8 cellular contexts compared by ENCODE assay signal in the genomic region with DNA sequence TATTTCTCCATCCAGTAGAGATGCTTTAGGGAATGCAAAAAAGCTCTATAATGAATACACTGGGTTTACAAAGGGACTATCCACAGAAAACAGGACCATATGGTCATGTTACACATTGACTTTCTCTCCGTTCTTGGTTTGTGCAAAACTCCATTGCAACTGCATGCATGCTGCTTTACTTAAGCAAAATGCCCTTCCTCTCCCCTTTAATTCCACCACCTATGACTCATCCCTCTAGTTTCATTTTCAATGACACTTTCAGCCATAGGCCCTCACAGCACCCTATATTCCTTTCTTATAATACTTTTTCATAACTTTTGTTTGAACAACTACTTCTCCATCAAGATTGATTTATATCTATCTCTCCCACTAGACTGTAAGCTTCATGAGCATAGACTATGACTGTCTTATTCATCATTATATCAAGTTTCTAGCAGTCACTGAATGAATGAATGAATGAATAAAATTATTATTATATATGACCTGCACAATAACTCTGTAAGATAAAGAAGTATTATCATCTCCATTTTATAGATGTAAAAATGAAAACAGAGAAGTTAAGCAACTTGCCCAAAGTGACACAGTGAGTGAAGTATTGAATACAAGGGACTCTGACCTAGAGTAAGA.
DNase-seq lines count a peak whose midpoint lies in the region; ATAC-seq, FAIRE-seq and TF ChIP-seq lines count a peak whose summit lies in the region.

No MANE protein-coding gene starts in this region.

- H3K79me2 ChIP-seq in HepG2 (ENCODE audit: insufficient read depth, low read length): no peaks in the 10 kb centered on the region

- H3K4me1 ChIP-seq in HepG2 (ENCODE audit: insufficient read depth, low read length) (peaks cover 39% of the 10 kb centered on the region), testis (no peaks in the 10 kb centered on the region), gastroesophageal sphincter (no peaks in the 10 kb centered on the region)

- H3K4me1 Mint-ChIP-seq in progenitor cell of endocrine pancreas (ENCODE audit: low read depth): peaks cover 33% of the 10 kb centered on the region

- DNase-seq in NOMO-1 treated with dmso at 0.1 percent for 144 hours (lab: John Stamatoyannopoulos, UW; ENCODE audit: unreplicated experiment): peak; percentile 57
- peak; percentile 47 for DNase-seq in HepG2 (ENCODE audit: low spot score)
- DNase-seq in progenitor cell of endocrine pancreas (ENCODE audit: low spot score, unreplicated experiment): no peak
- no peak for DNase-seq in testis
- DNase-seq in substantia nigra (lab: John Stamatoyannopoulos, UW): no peak

- H3K9ac ChIP-seq in HepG2 (ENCODE audit: insufficient read depth, low read depth, low read length): peak overlapping the region; percentile 46; the same call in 1 of the 2 replicates

- peak overlapping the region; percentile 65 for H3K4me2 ChIP-seq in HepG2 (ENCODE audit: low read depth, low read length)

- H3K36me3 Mint-ChIP-seq in progenitor cell of endocrine pancreas (ENCODE audit: insufficient read depth): no peaks in the 10 kb centered on the region

- H3K27ac ChIP-seq in HepG2 (ENCODE audit: extremely low read length, insufficient read depth, low read length) (peak overlapping the region; percentile 85), testis (no peak overlapping the region), gastroesophageal sphincter (no peak overlapping the region), substantia nigra (ENCODE audit: low read depth, low read length, poor library complexity, severe bottlenecking) (no peak overlapping the region)

- no peak overlapping the region for H3K27ac Mint-ChIP-seq in progenitor cell of endocrine pancreas

- TF ChIP-seq POLR2A in HepG2 (IDR thresholded peaks at IDR 0.05; ENCODE audit: insufficient read depth in 1 of 2, low read depth in 2 of 2, low read length in 2 of 2) (no peak), testis (IDR thresholded peaks at IDR 0.05) (no peak), gastroesophageal sphincter (IDR thresholded peaks at IDR 0.05) (no peak)

- FAIRE-seq in HepG2 (lab: Jason Lieb, UNC): no peak

- TF ChIP-seq EP300 in HepG2 (IDR thresholded peaks at IDR 0.05; ENCODE audit: low read depth in 2 of 2, low read length in 2 of 2) (no peak), HepG2 (CRISPR knock-in tag; IDR thresholded peaks at IDR 0.05; ENCODE audit: borderline replicate concordance) (no peak), gastroesophageal sphincter (IDR thresholded peaks at IDR 0.05) (no peak)

- CTCF ChIA-PET in HepG2 (lab: Yijun Ruan, JAX; ENCODE audit: low intra/inter-chr PET ratio, low total read pairs): no interaction called here

- no peak for TF ChIP-seq RAD21 in HepG2 (CRISPR knock-in tag; IDR thresholded peaks at IDR 0.05)

- 19% methylated on average over 1 of the region's 1 CpG for WGBS in HepG2 (ENCODE audit: low lambda C conversion rate)
- WGBS in testis, 2 donors: 71 to 92% methylated on average over 1 of the region's 1 CpG
- 50 to 73% methylated on average over 1 of the region's 1 CpG for WGBS in gastroesophageal sphincter (ENCODE audit: low coverage in 1 of 2), 2 donors

- peak overlapping the region in 1 of 3 experiments; percentile 47; a peak in 1 of 6 replicates for H3K4me3 ChIP-seq in HepG2 (replicated peaks in 1 of 3; ENCODE audit: insufficient read depth in 1 of 3, low read depth in 2 of 3, low read length in 3 of 3)
- no peak overlapping the region for H3K4me3 ChIP-seq in testis
- no peak overlapping the region for H3K4me3 ChIP-seq in gastroesophageal sphincter

- in situ Hi-C loops in HepG2 (cut with HindIII; ENCODE audit: extremely low pct_ligation_motif_present, low pct_unique_long_range_greater_than_20kb): no loop called here

- POLR2A ChIA-PET in HepG2 (lab: Yijun Ruan, JAX): interaction anchor here (0.9 to 2.4 kb wide), 8 partner anchors 9 to 247 kb away, joined by 3 to 18 read pairs (median 4); a partner anchor contains a TSS

- intact Hi-C loops in HepG2 (cut with micrococcal nuclease; ENCODE audit: unreplicated experiment): loop anchor here (1.0 to 10.0 kb wide), 2 partner anchors 84 to 174 kb away; no protein-coding TSS in a partner anchor
- intact Hi-C loops in testis (cut with DNase I; ENCODE audit: low total_unique reads): no loop called here

- H3K27me3 Mint-ChIP-seq in progenitor cell of endocrine pancreas: no peaks in the 10 kb centered on the region

- no peaks in the 10 kb centered on the region for H3K27me3 ChIP-seq in HepG2 (ENCODE audit: control insufficient read depth in 1 of 2, insufficient read depth in 2 of 2, low read length in 2 of 2)
- no peaks in the 10 kb centered on the region for H3K27me3 ChIP-seq in testis
- H3K27me3 ChIP-seq in gastroesophageal sphincter: no peaks in the 10 kb centered on the region

- no peaks in the 10 kb centered on the region for H4K20me1 ChIP-seq in HepG2 (ENCODE audit: insufficient read depth, low read length)

- BruUV-seq in HepG2 (replicated peaks; lab: Mats Ljungman, UMichigan): no TSS peak

- H2AFZ ChIP-seq in HepG2 (ENCODE audit: low read length): no peak overlapping the region

- no peaks in the 10 kb centered on the region for H3K9me3 Mint-ChIP-seq in progenitor cell of endocrine pancreas (ENCODE audit: low read depth)

- no peaks in the 10 kb centered on the region for H3K9me3 ChIP-seq in HepG2 (ENCODE audit: low read length)
- no peaks in the 10 kb centered on the region for H3K9me3 ChIP-seq in testis
- no peaks in the 10 kb centered on the region for H3K9me3 ChIP-seq in gastroesophageal sphincter

- no peak for TF ChIP-seq CTCF in HepG2 (CRISPR knock-in tag; IDR thresholded peaks at IDR 0.05)
- no peak for TF ChIP-seq CTCF in progenitor cell of endocrine pancreas (IDR thresholded peaks at IDR 0.05; ENCODE audit: unreplicated experiment)
- TF ChIP-seq CTCF in testis (IDR thresholded peaks at IDR 0.05): no peak
- TF ChIP-seq CTCF in gastroesophageal sphincter (IDR thresholded peaks at IDR 0.05): no peak

- no peaks in the 10 kb centered on the region for H3K36me3 ChIP-seq in HepG2 (replicated peaks in 1 of 2; ENCODE audit: control insufficient read depth in 1 of 2, insufficient read depth in 2 of 2, low read length in 2 of 2)
- H3K36me3 ChIP-seq in testis (ENCODE audit: low read depth, missing control alignments): no peaks in the 10 kb centered on the region
- no peaks in the 10 kb centered on the region for H3K36me3 ChIP-seq in gastroesophageal sphincter

- ATAC-seq in GM18867 (IDR thresholded peaks at IDR 0.05; ENCODE audit: unreplicated experiment) (peak; percentile 78), HG02642 (IDR thresholded peaks at IDR 0.05; ENCODE audit: poor library complexity, unreplicated experiment) (peak; percentile 89), HepG2 (no peak; the same call in 2 of the 3 replicates), gastroesophageal sphincter (no peak)

- H3K4me3 Mint-ChIP-seq in progenitor cell of endocrine pancreas (ENCODE audit: low read depth): no peak overlapping the region

TF ChIP-seq in HepG2, 621 proteins besides CTCF, POLR2A, EP300 and RAD21 (continues in another document):
- no peak for TF ChIP-seq NFE2L1 (CRISPR knock-in tag; IDR thresholded peaks at IDR 0.05; ENCODE audit: borderline replicate concordance)
- TF ChIP-seq KLF6 (CRISPR knock-in tag; IDR thresholded peaks at IDR 0.05): no peak
- TF ChIP-seq, protein P1, sequence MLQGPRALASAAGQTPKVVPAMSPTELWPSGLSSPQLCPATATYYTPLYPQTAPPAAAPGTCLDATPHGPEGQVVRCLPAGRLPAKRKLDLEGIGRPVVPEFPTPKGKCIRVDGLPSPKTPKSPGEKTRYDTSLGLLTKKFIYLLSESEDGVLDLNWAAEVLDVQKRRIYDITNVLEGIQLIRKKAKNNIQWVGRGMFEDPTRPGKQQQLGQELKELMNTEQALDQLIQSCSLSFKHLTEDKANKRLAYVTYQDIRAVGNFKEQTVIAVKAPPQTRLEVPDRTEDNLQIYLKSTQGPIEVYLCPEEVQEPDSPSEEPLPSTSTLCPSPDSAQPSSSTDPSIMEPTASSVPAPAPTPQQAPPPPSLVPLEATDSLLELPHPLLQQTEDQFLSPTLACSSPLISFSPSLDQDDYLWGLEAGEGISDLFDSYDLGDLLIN (CRISPR knock-in tag; IDR thresholded peaks at IDR 0.05; ENCODE audit: borderline replicate concordance): no peak
- TF ChIP-seq, protein P2, sequence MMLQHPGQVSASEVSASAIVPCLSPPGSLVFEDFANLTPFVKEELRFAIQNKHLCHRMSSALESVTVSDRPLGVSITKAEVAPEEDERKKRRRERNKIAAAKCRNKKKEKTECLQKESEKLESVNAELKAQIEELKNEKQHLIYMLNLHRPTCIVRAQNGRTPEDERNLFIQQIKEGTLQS (CRISPR knock-in tag; IDR thresholded peaks at IDR 0.05): peak; percentile 73
- 0 out of 2 replicates have a peak, but pooled peaks have one; percentile 29 for TF ChIP-seq POGZ (CRISPR knock-in tag; IDR thresholded peaks at IDR 0.05)
- TF ChIP-seq ZNF10 (CRISPR knock-in tag; IDR thresholded peaks at IDR 0.05; ENCODE audit: borderline replicate concordance, low read depth): no peak
- TF ChIP-seq CEBPG (CRISPR knock-in tag; IDR thresholded peaks at IDR 0.05): no peak
- TF ChIP-seq ATM (IDR thresholded peaks at IDR 0.05; ENCODE audit: borderline replicate concordance): no peak
- TF ChIP-seq, protein P3, sequence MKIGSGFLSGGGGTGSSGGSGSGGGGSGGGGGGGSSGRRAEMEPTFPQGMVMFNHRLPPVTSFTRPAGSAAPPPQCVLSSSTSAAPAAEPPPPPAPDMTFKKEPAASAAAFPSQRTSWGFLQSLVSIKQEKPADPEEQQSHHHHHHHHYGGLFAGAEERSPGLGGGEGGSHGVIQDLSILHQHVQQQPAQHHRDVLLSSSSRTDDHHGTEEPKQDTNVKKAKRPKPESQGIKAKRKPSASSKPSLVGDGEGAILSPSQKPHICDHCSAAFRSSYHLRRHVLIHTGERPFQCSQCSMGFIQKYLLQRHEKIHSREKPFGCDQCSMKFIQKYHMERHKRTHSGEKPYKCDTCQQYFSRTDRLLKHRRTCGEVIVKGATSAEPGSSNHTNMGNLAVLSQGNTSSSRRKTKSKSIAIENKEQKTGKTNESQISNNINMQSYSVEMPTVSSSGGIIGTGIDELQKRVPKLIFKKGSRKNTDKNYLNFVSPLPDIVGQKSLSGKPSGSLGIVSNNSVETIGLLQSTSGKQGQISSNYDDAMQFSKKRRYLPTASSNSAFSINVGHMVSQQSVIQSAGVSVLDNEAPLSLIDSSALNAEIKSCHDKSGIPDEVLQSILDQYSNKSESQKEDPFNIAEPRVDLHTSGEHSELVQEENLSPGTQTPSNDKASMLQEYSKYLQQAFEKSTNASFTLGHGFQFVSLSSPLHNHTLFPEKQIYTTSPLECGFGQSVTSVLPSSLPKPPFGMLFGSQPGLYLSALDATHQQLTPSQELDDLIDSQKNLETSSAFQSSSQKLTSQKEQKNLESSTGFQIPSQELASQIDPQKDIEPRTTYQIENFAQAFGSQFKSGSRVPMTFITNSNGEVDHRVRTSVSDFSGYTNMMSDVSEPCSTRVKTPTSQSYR (CRISPR knock-in tag; IDR thresholded peaks at IDR 0.05; ENCODE audit: borderline replicate concordance): no peak
- no peak for TF ChIP-seq NFYC (CRISPR knock-in tag; IDR thresholded peaks at IDR 0.05)
- TF ChIP-seq, protein P4, sequence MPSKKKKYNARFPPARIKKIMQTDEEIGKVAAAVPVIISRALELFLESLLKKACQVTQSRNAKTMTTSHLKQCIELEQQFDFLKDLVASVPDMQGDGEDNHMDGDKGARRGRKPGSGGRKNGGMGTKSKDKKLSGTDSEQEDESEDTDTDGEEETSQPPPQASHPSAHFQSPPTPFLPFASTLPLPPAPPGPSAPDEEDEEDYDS (CRISPR knock-in tag; IDR thresholded peaks at IDR 0.05): no peak

Comparison
In these comparisons a context has a peak if more than half of its experiments do, and no peak if none do; other contexts are left out.
1. ATAC-seq: peak in GM18867 (single experiment) and HG02642 (single experiment); none in HepG2 (single experiment) and gastroesophageal sphincter (single experiment).
2. DNase-seq: peak in NOMO-1 treated with dmso at 0.1 percent for 144 hours (single experiment) and HepG2 (single experiment); none in progenitor cell of endocrine pancreas (single experiment), testis (single experiment) and substantia nigra (0 of 49).